Comparison of ENCODE assay signal across 15 cellular contexts in genomic region chr2:120856421-120856862, GRCh38.
DNase-seq lines count a peak whose midpoint lies in the region; ATAC-seq, FAIRE-seq and TF ChIP-seq lines count a peak whose summit lies in the region.
"Had no signal": no experiment of that assay in that cellular context is flagged by ENCODE, and none has a peak within 500 bp of the region (broad histone marks: within the 10 kb centered on the region; RNA-seq: fewer than 3 reads in every experiment).

No MANE protein-coding gene starts in this region.

- no peak overlapping the region for H3K4me3 Mint-ChIP-seq in MCF 10A (ENCODE audit: unreplicated experiment)
- H3K4me3 Mint-ChIP-seq in activated naive CD4-positive, alpha-beta T cell treated with anti-CD3 and anti-CD28 coated beads for 36 hours: no peak overlapping the region
- H3K4me3 Mint-ChIP-seq: activated CD8-positive, alpha-beta T cell treated with anti-CD3 and anti-CD28 coated beads for 36 hours had no signal

- no peak overlapping the region for H3K9ac ChIP-seq in liver (ENCODE audit: low read depth in 1 of 2, low read length in 2 of 2)

- H3K4me1 ChIP-seq in breast epithelium (no peaks in the 10 kb centered on the region), liver (ENCODE audit: control insufficient read depth in 4 of 4, insufficient read depth in 4 of 4, low read length in 3 of 4) (no peaks in the 10 kb centered on the region)

- no peak for ATAC-seq in GM18498 (IDR thresholded peaks at IDR 0.05; ENCODE audit: unreplicated experiment)
- ATAC-seq: activated CD8-positive, alpha-beta T cell treated with anti-CD3 and anti-CD28 coated beads for 36 hours had no signal

- TF ChIP-seq CTCF in breast epithelium (IDR thresholded peaks at IDR 0.05) (peak in 2 of 3 donors; percentile 18 to 31), MCF 10A (IDR thresholded peaks at IDR 0.05; ENCODE audit: unreplicated experiment) (no peak), bronchial epithelial cell (IDR thresholded peaks at IDR 0.05; ENCODE audit: insufficient read depth, low read length, severe bottlenecking) (peak; percentile 1), liver (IDR thresholded peaks at IDR 0.05; ENCODE audit: low read depth, low read length, missing input control) (peak; percentile 22)

- no peaks in the 10 kb centered on the region for H3K36me3 Mint-ChIP-seq in MCF 10A (ENCODE audit: insufficient read depth, unreplicated experiment)
- H3K36me3 Mint-ChIP-seq in activated naive CD4-positive, alpha-beta T cell treated with anti-CD3 and anti-CD28 coated beads for 36 hours (ENCODE audit: low read depth): no peaks in the 10 kb centered on the region

- WGBS in liver: 81% methylated on average over 13 of the region's 13 CpGs

- POLR2A ChIA-PET in MCF 10A (lab: Yijun Ruan, JAX): no interaction called here

- H3K27ac ChIP-seq in breast epithelium (peak overlapping the region in 1 of 2 donors; percentile 43), liver (ENCODE audit: low read depth in 1 of 2, low read length in 2 of 2) (no peak overlapping the region)
- H3K27ac ChIP-seq: esophagus squamous epithelium, SK-N-MC had no signal

- no peak for TF ChIP-seq POLR2A in breast epithelium (IDR thresholded peaks at IDR 0.05)

- H3K9me3 Mint-ChIP-seq in MCF 10A (ENCODE audit: unreplicated experiment): no peaks in the 10 kb centered on the region
- H3K9me3 Mint-ChIP-seq in activated naive CD4-positive, alpha-beta T cell treated with anti-CD3 and anti-CD28 coated beads for 36 hours: no peaks in the 10 kb centered on the region
- H3K9me3 Mint-ChIP-seq: activated CD8-positive, alpha-beta T cell treated with anti-CD3 and anti-CD28 coated beads for 36 hours had no signal

- no TSS peak for BruUV-seq in MCF 10A (replicated peaks; lab: Mats Ljungman, UMichigan)

- H3K4me3 ChIP-seq in breast epithelium (no peak overlapping the region), bronchial epithelial cell (ENCODE audit: low read depth, low read length) (no peak overlapping the region), liver (ENCODE audit: low read depth in 1 of 3, low read length in 3 of 3) (no peak overlapping the region)
- H3K4me3 ChIP-seq: esophagus squamous epithelium, SK-N-MC had no signal

- H3K36me3 ChIP-seq in breast epithelium: no peaks in the 10 kb centered on the region
- no peaks in the 10 kb centered on the region for H3K36me3 ChIP-seq in bronchial epithelial cell (ENCODE audit: control insufficient read depth, insufficient read depth, low read length)
- H3K36me3 ChIP-seq in liver (ENCODE audit: control insufficient read depth in 4 of 4, insufficient read depth in 3 of 4, low read depth in 1 of 4, low read length in 3 of 4): no peaks in the 10 kb centered on the region
- H3K36me3 ChIP-seq: esophagus squamous epithelium had no signal

- H3K27ac Mint-ChIP-seq in MCF 10A (ENCODE audit: low read depth, unreplicated experiment): no peak overlapping the region
- H3K27ac Mint-ChIP-seq in activated naive CD4-positive, alpha-beta T cell treated with anti-CD3 and anti-CD28 coated beads for 36 hours: no peak overlapping the region
- H3K27ac Mint-ChIP-seq: activated CD8-positive, alpha-beta T cell treated with anti-CD3 and anti-CD28 coated beads for 36 hours; naive B cell had no signal

- H3K9me3 ChIP-seq in breast epithelium (no peaks in the 10 kb centered on the region), liver (ENCODE audit: control insufficient read depth in 4 of 4, low read length in 3 of 4) (no peaks in the 10 kb centered on the region)
- H3K9me3 ChIP-seq: esophagus squamous epithelium had no signal

- FAIRE-seq in bronchial epithelial cell (lab: Jason Lieb, UNC) (no peak), urothelium cell line (lab: Jason Lieb, UNC) (no peak)

- intact Hi-C loops in breast epithelium (cut with DNase I; ENCODE audit: low total_unique reads): no loop called here
- intact Hi-C loops in MCF 10A (cut with micrococcal nuclease): no loop called here
- intact Hi-C loops in activated naive CD4-positive, alpha-beta T cell treated with anti-CD3 and anti-CD28 coated beads for 36 hours (cut with micrococcal nuclease): no loop called here

- H3K27me3 Mint-ChIP-seq in MCF 10A (ENCODE audit: insufficient read depth, unreplicated experiment): no peaks in the 10 kb centered on the region
- no peaks in the 10 kb centered on the region for H3K27me3 Mint-ChIP-seq in activated naive CD4-positive, alpha-beta T cell treated with anti-CD3 and anti-CD28 coated beads for 36 hours (ENCODE audit: low read depth)
- H3K27me3 Mint-ChIP-seq: activated CD8-positive, alpha-beta T cell treated with anti-CD3 and anti-CD28 coated beads for 36 hours had no signal

- H3K4me1 Mint-ChIP-seq in MCF 10A (ENCODE audit: insufficient read depth, unreplicated experiment): no peaks in the 10 kb centered on the region
- no peaks in the 10 kb centered on the region for H3K4me1 Mint-ChIP-seq in activated naive CD4-positive, alpha-beta T cell treated with anti-CD3 and anti-CD28 coated beads for 36 hours (ENCODE audit: low read depth)
- H3K4me1 Mint-ChIP-seq: naive B cell had no signal

- H3K27me3 ChIP-seq in breast epithelium (no peaks in the 10 kb centered on the region), bronchial epithelial cell (ENCODE audit: control insufficient read depth, insufficient read depth, low read length) (no peaks in the 10 kb centered on the region), liver (ENCODE audit: control insufficient read depth in 4 of 4, insufficient read depth in 4 of 4, low read length in 3 of 4) (no peaks in the 10 kb centered on the region)

- peak; percentile 29 to 53 for TF ChIP-seq RAD21 in liver (IDR thresholded peaks at IDR 0.05)

- no peak for DNase-seq in breast epithelium (ENCODE audit: low spot score in 2 of 2)
- no peak for DNase-seq in MCF 10A (ENCODE audit: unreplicated experiment)
- no peak for DNase-seq in bronchial epithelial cell (ENCODE audit: low read depth)
- DNase-seq in urothelium cell line (ENCODE audit: low spot score): peak; percentile 33
- no peak for DNase-seq in NCI-H1436 treated with DMSO at 0.1 percent for 48 hours (lab: John Stamatoyannopoulos, UW)
- DNase-seq in activated naive CD4-positive, alpha-beta T cell treated with anti-CD3 and anti-CD28 coated beads for 36 hours: no peak
- DNase-seq: activated CD8-positive, alpha-beta T cell treated with anti-CD3 and anti-CD28 coated beads for 36 hours; amygdala; esophagus squamous epithelium; naive B cell; NCI-H524 treated with DMSO at 0.1 percent for 48 hours; stimulated activated CD4-positive, alpha-beta T cell treated with anti-CD3 and anti-CD28 coated beads, Interleukin-4, amount 100 ng/mL, for 1 hour had no signal

- CTCF ChIA-PET in MCF 10A (lab: Yijun Ruan, JAX): interaction anchor here (0.7 to 1.2 kb wide), 2 partner anchors 10 to 185 kb away, joined by 3 to 5 read pairs; no protein-coding TSS in a partner anchor
- CTCF ChIA-PET in activated naive CD4-positive, alpha-beta T cell treated with anti-CD3 and anti-CD28 coated beads for 36 hours (lab: Charles Lee): interaction anchor here (0.6 kb wide), 1 partner anchor 312 kb away, joined by 5 read pairs; no protein-coding TSS in a partner anchor

TF ChIP-seq in liver, 16 proteins besides CTCF, POLR2A, EP300 and RAD21:
- TF ChIP-seq NR2F2 (IDR thresholded peaks at IDR 0.05): no peak
- TF ChIP-seq, protein P1, sequence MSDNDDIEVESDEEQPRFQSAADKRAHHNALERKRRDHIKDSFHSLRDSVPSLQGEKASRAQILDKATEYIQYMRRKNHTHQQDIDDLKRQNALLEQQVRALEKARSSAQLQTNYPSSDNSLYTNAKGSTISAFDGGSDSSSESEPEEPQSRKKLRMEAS (IDR thresholded peaks at IDR 0.05): no peak
- TF ChIP-seq, protein P2, sequence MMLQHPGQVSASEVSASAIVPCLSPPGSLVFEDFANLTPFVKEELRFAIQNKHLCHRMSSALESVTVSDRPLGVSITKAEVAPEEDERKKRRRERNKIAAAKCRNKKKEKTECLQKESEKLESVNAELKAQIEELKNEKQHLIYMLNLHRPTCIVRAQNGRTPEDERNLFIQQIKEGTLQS (IDR thresholded peaks at IDR 0.05): no peak
- TF ChIP-seq FOXA1 (IDR thresholded peaks at IDR 0.05): no peak
- TF ChIP-seq GABPA (IDR thresholded peaks at IDR 0.05 in 1 of 2, conservative IDR thresholded peaks at IDR 0.05 in 1 of 2): no peak
- TF ChIP-seq SP1 (IDR thresholded peaks at IDR 0.05): no peak
TF ChIP-seq in liver: peak in this region for 0.
